23 cellular contexts compared by ENCODE assay signal in genomic region chrX:136495043-136495442, GRCh38. TPM values are rescaled to one million over a fixed set of nuclear protein-coding genes. Genes with fewer than 3 reads are reported as not detected.
DNase-seq lines count a peak whose midpoint lies in the region; ATAC-seq, FAIRE-seq and TF ChIP-seq lines count a peak whose summit lies in the region.
"Had no signal": no experiment of that assay in that cellular context is flagged by ENCODE, and none has a peak within 500 bp of the region (broad histone marks: within the 10 kb centered on the region; RNA-seq: fewer than 3 reads in every experiment).

No MANE protein-coding gene starts in this region.

- H3K4me3 Mint-ChIP-seq in activated naive CD8-positive, alpha-beta T cell = peak overlapping the region; percentile 53
- no peak overlapping the region for H3K4me3 Mint-ChIP-seq in activated naive CD8-positive, alpha-beta T cell treated with anti-CD3 and anti-CD28 coated beads for 36 hours
- H3K4me3 Mint-ChIP-seq in astrocyte (ENCODE audit: unreplicated experiment) (no peak overlapping the region), type B pancreatic cell (peak overlapping the region; percentile 51), H9 (no peak overlapping the region)
- H3K4me3 Mint-ChIP-seq: activated T-helper 1 cell treated with anti-CD3 and anti-CD28 coated beads, Interleukin-12 subunit alpha, Interleukin-12 subunit beta, Interleukin-2, Interleukin-4 antibody, amounts not matched to agents 30 ng/mL and 10 ng/mL and 1 ng/mL, durations not matched to agents 14 hours and 24 hours and 36 hours had no signal

- peaks cover 18% of the 10 kb centered on the region for H3K4me1 Mint-ChIP-seq in activated naive CD8-positive, alpha-beta T cell (ENCODE audit: low read depth)
- peaks cover 6% of the 10 kb centered on the region for H3K4me1 Mint-ChIP-seq in activated naive CD8-positive, alpha-beta T cell treated with anti-CD3 and anti-CD28 coated beads for 36 hours
- H3K4me1 Mint-ChIP-seq in astrocyte (ENCODE audit: low read depth, unreplicated experiment) (no peaks in the 10 kb centered on the region), type B pancreatic cell (ENCODE audit: unreplicated experiment) (peaks cover 4% of the 10 kb centered on the region), H9 (peaks cover 4 to 7% of the 10 kb centered on the region in 2 experiments; a peak in 3 of 4 replicates)

- WGBS in H9 (ENCODE audit: extremely low coverage, insufficient read length, low lambda C conversion rate) = no CpG with 5 or more reads among the region's 4 CpGs

- H3K9me3 ChIP-seq in astrocyte (ENCODE audit: insufficient read depth, low read depth, low read length) (no peaks in the 10 kb centered on the region), H9 (ENCODE audit: control insufficient read depth, low read depth, low read length) (peaks cover 36% of the 10 kb centered on the region)
- H3K9me3 ChIP-seq: adrenal gland, sigmoid colon, thyroid gland had no signal

- no peak overlapping the region for H2BK15ac ChIP-seq in H9 (ENCODE audit: low read depth, low read length)

- no peak overlapping the region for H3K23ac ChIP-seq in H9 (ENCODE audit: insufficient read length, low read depth, low read length)

- no peak overlapping the region for H3K18ac ChIP-seq in H9 (ENCODE audit: insufficient read length, low read depth, low read length)

- peaks cover 21% of the 10 kb centered on the region for H3K79me2 ChIP-seq in astrocyte (ENCODE audit: insufficient read depth, low read length)
- H3K79me2 ChIP-seq in H9 (ENCODE audit: insufficient read depth, low read length) = no peaks in the 10 kb centered on the region; the same call in 1 of the 2 replicates

- H3K4me1 ChIP-seq in astrocyte (ENCODE audit: insufficient read depth, low read length) (no peaks in the 10 kb centered on the region), H9 (ENCODE audit: insufficient read depth, low read length) (no peaks in the 10 kb centered on the region)

- no peaks in the 10 kb centered on the region for H3K36me3 Mint-ChIP-seq in activated naive CD8-positive, alpha-beta T cell
- H3K36me3 Mint-ChIP-seq in activated naive CD8-positive, alpha-beta T cell treated with anti-CD3 and anti-CD28 coated beads for 36 hours = no peaks in the 10 kb centered on the region
- H3K36me3 Mint-ChIP-seq in astrocyte (ENCODE audit: low read depth, unreplicated experiment) (no peaks in the 10 kb centered on the region), type B pancreatic cell (peaks cover 3% of the 10 kb centered on the region), H9 (ENCODE audit: insufficient read depth in 1 of 3, low read depth in 3 of 3) (peaks cover 3 to 7% (median 4%) of the 10 kb centered on the region in 3 experiments; a peak in 5 of 7 replicates)

- no peak overlapping the region for H3K14ac ChIP-seq in H9 (ENCODE audit: insufficient read depth, low read length)

- no peak overlapping the region for H3T11ph ChIP-seq in H9 (ENCODE audit: low read length)

- TF ChIP-seq POLR2A in NB4 (IDR thresholded peaks at IDR 0.05; ENCODE audit: extremely low read depth, insufficient read length) = no peak

- no peak overlapping the region for H2BK20ac ChIP-seq in H9 (ENCODE audit: low read depth, low read length, poor library complexity, severe bottlenecking)

- no peak overlapping the region for H3K4ac ChIP-seq in H9 (ENCODE audit: low read depth, low read length)

- H3K36me3 ChIP-seq in astrocyte (ENCODE audit: insufficient read depth, low read length) = no peaks in the 10 kb centered on the region
- H3K36me3 ChIP-seq: adrenal gland, cardiac muscle cell, thyroid gland had no signal

- no peaks in the 10 kb centered on the region for H4K20me1 ChIP-seq in astrocyte (ENCODE audit: insufficient read depth, low read length)
- H4K20me1 ChIP-seq in H9 (ENCODE audit: control insufficient read depth, insufficient read depth, insufficient read length) = no peaks in the 10 kb centered on the region

- no peaks in the 10 kb centered on the region for H3K79me1 ChIP-seq in H9 (ENCODE audit: insufficient read depth, low read depth, low read length, poor library complexity, severe bottlenecking)

- H3K9me3 Mint-ChIP-seq in activated naive CD8-positive, alpha-beta T cell (ENCODE audit: low read depth) = no peaks in the 10 kb centered on the region
- no peaks in the 10 kb centered on the region for H3K9me3 Mint-ChIP-seq in activated naive CD8-positive, alpha-beta T cell treated with anti-CD3 and anti-CD28 coated beads for 36 hours
- H3K9me3 Mint-ChIP-seq in astrocyte (ENCODE audit: unreplicated experiment) (no peaks in the 10 kb centered on the region), type B pancreatic cell (no peaks in the 10 kb centered on the region), H9 (peaks cover 61 to 62% of the 10 kb centered on the region in 2 experiments)
- H3K9me3 Mint-ChIP-seq: activated T-helper 1 cell treated with anti-CD3 and anti-CD28 coated beads, Interleukin-12 subunit alpha, Interleukin-12 subunit beta, Interleukin-2, Interleukin-4 antibody, amounts not matched to agents 30 ng/mL and 10 ng/mL and 1 ng/mL, durations not matched to agents 14 hours and 24 hours and 36 hours had no signal

- H4K8ac ChIP-seq in H9 (replicated peaks; ENCODE audit: insufficient read length, low read depth, low read length) = no peak overlapping the region

- H4K5ac ChIP-seq in H9 (ENCODE audit: insufficient read length, low read depth, low read length) = no peak overlapping the region

- peak overlapping the region; percentile 6 for H3K4me3 ChIP-seq in NB4 (ENCODE audit: low read depth, low read length)
- no peak overlapping the region for H3K4me3 ChIP-seq in astrocyte (ENCODE audit: insufficient read depth, low read depth, low read length)
- H3K4me3 ChIP-seq: adrenal gland, cardiac muscle cell, sigmoid colon, thyroid gland had no signal

- H3K9ac ChIP-seq in astrocyte (ENCODE audit: low read length) (no peak overlapping the region), H9 (ENCODE audit: extremely low read depth, insufficient read length, low read length) (no peak overlapping the region)

- peaks cover 7% of the 10 kb centered on the region for H3K27me3 Mint-ChIP-seq in activated naive CD8-positive, alpha-beta T cell
- H3K27me3 Mint-ChIP-seq in activated naive CD8-positive, alpha-beta T cell treated with anti-CD3 and anti-CD28 coated beads for 36 hours = peaks cover 13% of the 10 kb centered on the region
- H3K27me3 Mint-ChIP-seq in astrocyte (ENCODE audit: low read depth, unreplicated experiment) (peaks cover 2% of the 10 kb centered on the region), type B pancreatic cell (peaks cover 15% of the 10 kb centered on the region), H9 (ENCODE audit: low read depth) (peaks cover 5% of the 10 kb centered on the region; the same call in 1 of the 2 replicates)

- no peak overlapping the region for H2AFZ ChIP-seq in astrocyte (ENCODE audit: low read depth, low read length)
- H2AFZ ChIP-seq in H9 (ENCODE audit: low read length) = no peak overlapping the region

- peak; percentile 39 for FAIRE-seq in astrocyte (lab: Jason Lieb, UNC)
- FAIRE-seq: keratinocyte had no signal

- TF ChIP-seq CTCF in NB4 (IDR thresholded peaks at IDR 0.05; ENCODE audit: low read depth, low read length) = no peak
- TF ChIP-seq CTCF in astrocyte (IDR thresholded peaks at IDR 0.05; ENCODE audit: insufficient read depth, low read depth, low read length) = no peak
- TF ChIP-seq CTCF in type B pancreatic cell (conservative IDR thresholded peaks at IDR 0.05) = no peak
- TF ChIP-seq CTCF in H9 (conservative IDR thresholded peaks at IDR 0.05) = no peak

- H4K91ac ChIP-seq in H9 (ENCODE audit: insufficient read length, low read depth, low read length) = no peak overlapping the region

- H3K4me2 ChIP-seq in astrocyte (ENCODE audit: low read length) (no peak overlapping the region), H9 (ENCODE audit: insufficient read depth, insufficient read length, low read length) (no peak overlapping the region)

- H3K27me3 ChIP-seq in astrocyte (ENCODE audit: insufficient read depth, low read length) (no peaks in the 10 kb centered on the region), H9 (ENCODE audit: insufficient read depth, low read length) (no peaks in the 10 kb centered on the region)
- H3K27me3 ChIP-seq: cardiac muscle cell, sigmoid colon, thyroid gland had no signal

- no peak for ATAC-seq in GM21423 (IDR thresholded peaks at IDR 0.05; ENCODE audit: unreplicated experiment)

- H2BK12ac ChIP-seq in H9 (ENCODE audit: insufficient read length, low read depth, low read length) = no peak overlapping the region

- no peak overlapping the region for H3K27ac ChIP-seq in astrocyte (ENCODE audit: low read depth, low read length)
- no peak overlapping the region for H3K27ac ChIP-seq in H9 (ENCODE audit: insufficient read length, low read depth, low read length)
- H3K27ac ChIP-seq: adrenal gland, cardiac muscle cell, thyroid gland had no signal

- no peak overlapping the region for H3K27ac Mint-ChIP-seq in activated naive CD8-positive, alpha-beta T cell
- H3K27ac Mint-ChIP-seq in activated naive CD8-positive, alpha-beta T cell treated with anti-CD3 and anti-CD28 coated beads for 36 hours = no peak overlapping the region
- H3K27ac Mint-ChIP-seq in astrocyte (ENCODE audit: unreplicated experiment) (no peak overlapping the region), type B pancreatic cell (no peak overlapping the region), H9 (no peak overlapping the region)
- H3K27ac Mint-ChIP-seq: activated T-helper 1 cell treated with anti-CD3 and anti-CD28 coated beads, Interleukin-12 subunit alpha, Interleukin-12 subunit beta, Interleukin-2, Interleukin-4 antibody, amounts not matched to agents 30 ng/mL and 10 ng/mL and 1 ng/mL, durations not matched to agents 14 hours and 24 hours and 36 hours had no signal

- no peak overlapping the region for H3K56ac ChIP-seq in H9 (ENCODE audit: insufficient read length, low read depth, low read length)

- no peak for DNase-seq in activated naive CD8-positive, alpha-beta T cell treated with anti-CD3 and anti-CD28 coated beads for 36 hours
- DNase-seq in NB4 (ENCODE audit: low read depth) (peak; percentile 80), astrocyte (ENCODE audit: low read depth) (no peak), type B pancreatic cell (ENCODE audit: extremely low spot score, unreplicated experiment) (no peak), middle frontal gyrus (ENCODE audit: extremely low spot score, low spot score) (no peak), H9 (no peak)
- DNase-seq: adrenal gland; COR-L47; hippocampal formation; NCI-H1417 treated with DMSO at 0.1 percent for 48 hours; NCI-H774; sigmoid colon; stimulated activated naive CD4-positive, alpha-beta T cell; thyroid gland had no signal

- no peak overlapping the region for H2BK5ac ChIP-seq in H9 (ENCODE audit: insufficient read length, low read length)

- peaks cover 6% of the 10 kb centered on the region for H3K23me2 ChIP-seq in H9 (ENCODE audit: insufficient read length, low read depth, low read length, poor library complexity, severe bottlenecking)

- no peak overlapping the region for H2BK120ac ChIP-seq in H9 (ENCODE audit: low read depth, low read length, poor library complexity, severe bottlenecking)

- H2AK5ac ChIP-seq in H9 (ENCODE audit: insufficient read length, low read length) = no peak overlapping the region

RNA-seq across cellular contexts. Expression of gene HTATSF1, which starts 2.3 kb away (rescaled TPM):
- 10 to 100 TPM; 38.8 to 40.4 TPM for total RNA-seq in activated naive CD8-positive, alpha-beta T cell treated with anti-CD3 and anti-CD28 coated beads for 36 hours
- total RNA-seq in astrocyte = 29.1 and 33.1 TPM in 2 replicates
- 42.2 and 50.8 TPM in 2 replicates for total RNA-seq in type B pancreatic cell (ENCODE audit: low replicate concordance)
- 49.5 and 51.5 TPM in 2 replicates for total RNA-seq in H9 (2021)

RNA-seq across cellular contexts. Expression of gene BRS3, which starts 7.3 kb away (rescaled TPM):
- total RNA-seq in activated naive CD8-positive, alpha-beta T cell treated with anti-CD3 and anti-CD28 coated beads for 36 hours = not detected
- not detected in 2 replicates for total RNA-seq in astrocyte
- total RNA-seq in type B pancreatic cell (ENCODE audit: low replicate concordance) = 0.10 TPM in 1 of 2 replicates, not detected in the other
- total RNA-seq in H9 (2021) = not detected in 2 replicates
- total RNA-seq: activated CD8-positive, alpha-beta memory T cell treated with anti-CD3 and anti-CD28 coated beads for 36 hours; activated T-helper 1 cell treated with anti-CD3 and anti-CD28 coated beads, Interleukin-12 subunit alpha, Interleukin-12 subunit beta, Interleukin-2, Interleukin-4 antibody, amounts not matched to agents 30 ng/mL and 10 ng/mL and 1 ng/mL, durations not matched to agents 14 hours and 24 hours and 36 hours; adrenal gland; cardiac muscle cell; dermis microvascular lymphatic vessel endothelial cell; fibroblast of villous mesenchyme; lung microvascular endothelial cell; sigmoid colon; thyroid gland had no signal

RNA-seq across cellular contexts. Expression of gene VGLL1, which starts 37.0 kb away (rescaled TPM):
- not detected for total RNA-seq in activated naive CD8-positive, alpha-beta T cell treated with anti-CD3 and anti-CD28 coated beads for 36 hours
- total RNA-seq in astrocyte (1.3 TPM in 1 of 2 replicates, not detected in the other), type B pancreatic cell (ENCODE audit: low replicate concordance) (22.6 and 78.4 TPM in 2 replicates), H9 (2021) (not detected in 2 replicates)
- total RNA-seq: activated CD8-positive, alpha-beta memory T cell treated with anti-CD3 and anti-CD28 coated beads for 36 hours; activated T-helper 1 cell treated with anti-CD3 and anti-CD28 coated beads, Interleukin-12 subunit alpha, Interleukin-12 subunit beta, Interleukin-2, Interleukin-4 antibody, amounts not matched to agents 30 ng/mL and 10 ng/mL and 1 ng/mL, durations not matched to agents 14 hours and 24 hours and 36 hours; adrenal gland; cardiac muscle cell; dermis microvascular lymphatic vessel endothelial cell; fibroblast of villous mesenchyme; lung microvascular endothelial cell; sigmoid colon; thyroid gland had no signal

Comparison
In these comparisons a context has a peak if more than half of its experiments do, and no peak if none do; other contexts are left out.
1. H3K4me3 Mint-ChIP-seq: peak in activated naive CD8-positive, alpha-beta T cell (single experiment) and type B pancreatic cell (single experiment); none in activated naive CD8-positive, alpha-beta T cell treated with anti-CD3 and anti-CD28 coated beads for 36 hours (single experiment), astrocyte (single experiment) and H9 (0 of 2).
2. RNA of gene VGLL1, which starts 37.0 kb away (total RNA-seq): 22.6 to 78.4 TPM in type B pancreatic cell; 1.3 TPM in astrocyte, not detected in activated naive CD8-positive, alpha-beta T cell treated with anti-CD3 and anti-CD28 coated beads for 36 hours and not detected in H9; every median in the first group is over 10 times any median in the second.